23 cellular contexts compared by ENCODE assay signal in the genomic region with DNA sequence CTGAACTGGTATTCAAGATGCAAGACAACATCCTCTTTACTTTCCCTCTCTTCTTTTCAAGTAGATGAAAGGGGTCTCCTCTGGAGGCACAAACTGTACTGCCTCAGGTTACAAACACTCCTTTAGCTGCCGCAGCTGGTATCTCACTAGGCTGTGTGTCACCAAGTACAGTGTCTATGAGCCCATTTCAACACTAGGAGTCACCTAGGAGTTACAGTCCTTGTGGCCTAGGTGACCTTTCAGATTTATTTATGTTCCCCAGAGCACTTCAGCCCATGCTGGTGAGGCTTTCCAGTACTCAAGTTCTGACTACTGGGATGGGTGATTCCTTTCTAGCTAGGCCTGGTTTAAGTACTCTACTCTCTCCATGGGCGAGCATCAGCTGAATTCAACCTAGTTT.
"Had no signal": no experiment of that assay in that cellular context is flagged by ENCODE, and none has a peak within 500 bp of the region (broad histone marks: within the 10 kb centered on the region; RNA-seq: fewer than 3 reads in every experiment).

No MANE protein-coding gene starts in this region.

- H3K9me3 Mint-ChIP-seq: activated CD4-positive, alpha-beta T cell treated with anti-CD3 and anti-CD28 coated beads, Interleukin-2, amount 10 ng/mL, durations not matched to agents 24 days and 14 days; activated naive CD8-positive, alpha-beta T cell treated with anti-CD3 and anti-CD28 coated beads, Interleukin-2, amount 10 ng/mL, durations not matched to agents 7 days and 5 days; activated T-helper 17 cell treated with anti-CD3 and anti-CD28 coated beads, Interleukin-2, amount 50 U/mL, for 72 hours had no signal

- H3K4me1 ChIP-seq: heart right ventricle, pancreas, psoas muscle, right atrium auricular region, thyroid gland, upper lobe of right lung had no signal

- H3K4me1 Mint-ChIP-seq: activated T-helper 17 cell treated with anti-CD3 and anti-CD28 coated beads, Interleukin-2, amount 50 U/mL, for 72 hours; memory B cell had no signal

- H3K36me3 ChIP-seq: heart right ventricle, neutrophil, pancreas, right atrium auricular region, thyroid gland, upper lobe of right lung had no signal

- H3K36me3 Mint-ChIP-seq: activated naive CD8-positive, alpha-beta T cell treated with anti-CD3 and anti-CD28 coated beads, Interleukin-2, amount 10 ng/mL, durations not matched to agents 7 days and 5 days had no signal

- H3K27me3 ChIP-seq: heart right ventricle, neutrophil, pancreas, right atrium auricular region, thyroid gland, upper lobe of right lung had no signal

- H3K4me3 ChIP-seq: coronary artery, heart right ventricle, pancreas, psoas muscle, right atrium auricular region, thyroid gland, upper lobe of right lung had no signal

- DNase-seq: activated CD4-positive, alpha-beta T cell treated with anti-CD3 and anti-CD28 coated beads, Interleukin-2, amount 10 ng/mL, durations not matched to agents 24 days and 14 days; activated CD4-positive, CD25-positive, alpha-beta regulatory T cell; activated CD8-positive, alpha-beta T cell treated with anti-CD3 and anti-CD28 coated beads, Interleukin-2, amount 10 ng/mL, durations not matched to agents 7 days and 5 days; activated naive CD8-positive, alpha-beta T cell treated with anti-CD3 and anti-CD28 coated beads, Interleukin-2, amount 10 ng/mL, durations not matched to agents 7 days and 5 days; amygdala; cerebellar nuclear complex; heart right ventricle; left colon; psoas muscle; stimulated activated CD4-positive, alpha-beta T cell treated with anti-CD3 and anti-CD28 coated beads, Interleukin-4, amount 100 ng/mL, for 24 hours; stimulated activated naive CD4-positive, alpha-beta T cell treated with Interleukin-2 at 50 U/mL for 16 hours; substantia nigra; T-helper 17 cell; thyroid gland; upper lobe of right lung had no signal

- ATAC-seq: activated CD8-positive, alpha-beta T cell treated with anti-CD3 and anti-CD28 coated beads, Interleukin-2, amount 10 ng/mL, durations not matched to agents 7 days and 5 days; activated T-helper 17 cell treated with anti-CD3 and anti-CD28 coated beads, Interleukin-2, amount 50 U/mL, for 72 hours; heart right ventricle; left colon; pancreas; psoas muscle; T-helper 17 cell; upper lobe of right lung had no signal

- H3K27ac ChIP-seq: coronary artery, epithelial cell of prostate, heart right ventricle, neutrophil, pancreas, psoas muscle, right atrium auricular region, thyroid gland, upper lobe of right lung had no signal

- H3K27ac Mint-ChIP-seq: activated CD4-positive, alpha-beta T cell treated with anti-CD3 and anti-CD28 coated beads, Interleukin-2, amount 10 ng/mL, durations not matched to agents 24 days and 14 days; activated CD8-positive, alpha-beta T cell treated with anti-CD3 and anti-CD28 coated beads, Interleukin-2, amount 10 ng/mL, durations not matched to agents 7 days and 5 days; activated naive CD8-positive, alpha-beta T cell treated with anti-CD3 and anti-CD28 coated beads, Interleukin-2, amount 10 ng/mL, durations not matched to agents 7 days and 5 days; activated T-helper 17 cell treated with anti-CD3 and anti-CD28 coated beads, Interleukin-2, amount 50 U/mL, for 72 hours; memory B cell; nephron; T-helper 17 cell had no signal

- H3K4me3 Mint-ChIP-seq: activated CD4-positive, alpha-beta T cell treated with anti-CD3 and anti-CD28 coated beads, Interleukin-2, amount 10 ng/mL, durations not matched to agents 24 days and 14 days; activated CD8-positive, alpha-beta T cell treated with anti-CD3 and anti-CD28 coated beads, Interleukin-2, amount 10 ng/mL, durations not matched to agents 7 days and 5 days; activated naive CD8-positive, alpha-beta T cell treated with anti-CD3 and anti-CD28 coated beads, Interleukin-2, amount 10 ng/mL, durations not matched to agents 7 days and 5 days; activated T-helper 17 cell treated with anti-CD3 and anti-CD28 coated beads, Interleukin-2, amount 50 U/mL, for 72 hours; memory B cell; nephron; T-helper 17 cell had no signal

- H3K9me3 ChIP-seq: neutrophil, pancreas, right atrium auricular region, thyroid gland, upper lobe of right lung had no signal
